In the genomic region with DNA sequence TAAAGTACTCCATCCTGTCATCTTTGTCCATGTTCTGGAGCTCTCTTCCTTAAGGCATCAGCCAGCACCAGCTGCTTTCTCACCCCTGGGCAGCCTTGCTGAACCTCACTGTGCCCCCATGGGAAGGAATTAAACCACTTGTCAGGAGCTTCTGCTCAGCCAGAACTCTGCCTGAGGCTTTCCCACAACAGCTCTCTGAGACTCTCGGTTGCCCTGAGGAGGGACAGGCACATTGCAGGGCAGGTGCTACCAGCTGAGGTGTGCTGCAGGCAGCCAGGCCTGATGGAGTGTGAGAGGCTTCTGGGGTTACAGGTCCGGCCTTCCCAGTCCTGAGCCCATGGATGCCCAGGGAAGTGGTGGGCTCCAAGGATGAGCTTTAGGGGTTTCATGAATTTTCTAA, we compare ENCODE assay signal across 25 cellular contexts. TPM values are rescaled to one million over a fixed set of nuclear protein-coding genes. Genes with fewer than 3 reads are reported as not detected.
"Had no signal": no experiment of that assay in that cellular context is flagged by ENCODE, and none has a peak within 500 bp of the region (broad histone marks: within the 10 kb centered on the region; RNA-seq: fewer than 3 reads in every experiment).

No MANE protein-coding gene starts in this region.

- H3K9me3 Mint-ChIP-seq: activated T-cell treated with anti-CD3 and anti-CD28 coated beads, Interleukin-2, amount 50 U/mL, for 4 hours; activated T-helper 2 cell treated with anti-CD3 and anti-CD28 coated beads, Interferon-gamma antibody, Interleukin-2, Interleukin-4, amounts not matched to agents 10 μg/mL and 5 μg/mL and 100 μg/mL, durations not matched to agents 14 hours and 24 hours and 36 hours had no signal

- H3K27me3 Mint-ChIP-seq: activated CD4-positive, alpha-beta T cell treated with anti-CD3 and anti-CD28 coated beads for 36 hours had no signal

- H3K4me1 ChIP-seq: adrenal gland, foreskin keratinocyte, lower lobe of right lung, testis, upper lobe of left lung had no signal

- H3K4me3 ChIP-seq: adrenal gland, lower lobe of right lung, mucosa of descending colon, upper lobe of left lung had no signal

- ATAC-seq: activated CD4-positive, alpha-beta T cell treated with anti-CD3 and anti-CD28 coated beads for 36 hours; activated T-cell treated with anti-CD3 and anti-CD28 coated beads, Interleukin-2, amount 50 U/mL, for 4 hours; foreskin keratinocyte; left lobe of liver; lower lobe of right lung; mucosa of descending colon; sciatic nerve; stimulated activated memory B cell treated with anti-CD40 and anti-IgM and Interleukin-4, amounts not matched to agents 10 μg/mL and 1 μg/mL and 100 μg/mL, for 72 hours had no signal

- H3K27me3 ChIP-seq: adrenal gland, testis, upper lobe of left lung had no signal

- H3K36me3 ChIP-seq: adrenal gland, lower lobe of right lung, upper lobe of left lung had no signal

- DNase-seq: activated B cell treated with CpG ODN at 0.5 μM for 24 hours; activated CD4-positive, alpha-beta T cell treated with anti-CD3 and anti-CD28 coated beads for 36 hours; activated CD4-positive, alpha-beta T cell treated with anti-CD3 and anti-CD28 coated beads, Interleukin-2, amount 50 U/mL, for 4 hours; activated CD8-positive, alpha-beta memory T cell treated with anti-CD3 and anti-CD28 coated beads, Interleukin-2, amount 50 U/mL, for 48 hours; activated naive CD4-positive, alpha-beta T cell; activated T-cell treated with anti-CD3 and anti-CD28 coated beads, Interleukin-2, amount 50 U/mL, for 4 hours; adrenal gland; central memory CD4-positive, alpha-beta T cell; effector memory CD4-positive, alpha-beta T cell; foreskin keratinocyte; lower lobe of right lung; mesendoderm; mucosa of descending colon; nephron progenitor cell; nucleus accumbens; small intestine; testis; upper lobe of left lung had no signal

- H3K4me3 Mint-ChIP-seq: activated B cell treated with CpG ODN at 0.5 μM for 24 hours; activated CD4-positive, alpha-beta T cell treated with anti-CD3 and anti-CD28 coated beads for 36 hours; activated naive CD8-positive, alpha-beta T cell; activated T-cell treated with anti-CD3 and anti-CD28 coated beads, Interleukin-2, amount 50 U/mL, for 4 hours; nephron progenitor cell; stimulated activated memory B cell treated with anti-CD40 and anti-IgM and Interleukin-4, amounts not matched to agents 10 μg/mL and 1 μg/mL and 100 μg/mL, for 72 hours had no signal

- H3K27ac Mint-ChIP-seq: activated B cell treated with CpG ODN at 0.5 μM for 24 hours; activated CD4-positive, alpha-beta T cell treated with anti-CD3 and anti-CD28 coated beads for 36 hours; activated naive CD8-positive, alpha-beta T cell; activated T-helper 2 cell treated with anti-CD3 and anti-CD28 coated beads, Interferon-gamma antibody, Interleukin-2, Interleukin-4, amounts not matched to agents 10 μg/mL and 5 μg/mL and 100 μg/mL, durations not matched to agents 14 hours and 24 hours and 36 hours; stimulated activated memory B cell treated with anti-CD40 and anti-IgM and Interleukin-4, amounts not matched to agents 10 μg/mL and 1 μg/mL and 100 μg/mL, for 72 hours had no signal

- H3K27ac ChIP-seq: foreskin keratinocyte, lower lobe of right lung, testis, upper lobe of left lung had no signal

- H3K9me3 ChIP-seq: adrenal gland, lower lobe of right lung, mucosa of descending colon, testis, upper lobe of left lung had no signal

- H3K36me3 Mint-ChIP-seq: activated naive CD8-positive, alpha-beta T cell; stimulated activated memory B cell treated with anti-CD40 and anti-IgM and Interleukin-4, amounts not matched to agents 10 μg/mL and 1 μg/mL and 100 μg/mL, for 72 hours had no signal

- H3K4me1 Mint-ChIP-seq: activated B cell treated with CpG ODN at 0.5 μM for 24 hours; activated CD4-positive, alpha-beta T cell treated with anti-CD3 and anti-CD28 coated beads for 36 hours; stimulated activated memory B cell treated with anti-CD40 and anti-IgM and Interleukin-4, amounts not matched to agents 10 μg/mL and 1 μg/mL and 100 μg/mL, for 72 hours had no signal

RNA-seq across cellular contexts. Expression of gene FAM163A, which starts 30.9 kb away (rescaled TPM):
- total RNA-seq: activated B cell treated with CpG ODN at 0.5 μM for 24 hours; activated CD4-positive, alpha-beta T cell treated with anti-CD3 and anti-CD28 coated beads for 36 hours; activated CD8-positive, alpha-beta memory T cell treated with anti-CD3 and anti-CD28 coated beads for 36 hours; activated T-cell treated with anti-CD3 and anti-CD28 coated beads, Interleukin-2, amount 50 U/mL, for 4 hours; activated T-helper 2 cell treated with anti-CD3 and anti-CD28 coated beads, Interferon-gamma antibody, Interleukin-2, Interleukin-4, amounts not matched to agents 10 μg/mL and 5 μg/mL and 100 μg/mL, durations not matched to agents 14 hours and 24 hours and 36 hours; astrocyte; foreskin keratinocyte; lower lobe of right lung; sciatic nerve had no signal
- polyA plus RNA-seq: foreskin keratinocyte had no signal
